ENCODE assay signal across 8 cellular contexts in genomic region chr21:44939532-44940115, GRCh38. TPM values are rescaled to one million over a fixed set of nuclear protein-coding genes. Genes with fewer than 3 reads are reported as not detected.
DNase-seq lines count a peak whose midpoint lies in the region; ATAC-seq and TF ChIP-seq lines count a peak whose summit lies in the region.

Gene SLX9 (plus strand): TSS chr21:44940029. CDS start chr21:44940058, 29 bp downstream.

- 1 to 3% (median 2%) methylated on average over 64 to 69 of the region's 69 CpGs for WGBS in adipose tissue, 3 donors
- 2 to 3% methylated on average over 55 to 69 of the region's 69 CpGs for WGBS in heart right ventricle, 2 donors
- 2% methylated on average over 64 of the region's 69 CpGs for WGBS in prostate gland
- WGBS in urinary bladder = 1% methylated on average over 69 of the region's 69 CpGs

- BruUV-seq in HCT116 (replicated peaks; lab: Mats Ljungman, UMichigan) = no TSS peak

- H3K27ac ChIP-seq in HCT116 (ENCODE audit: low read depth, low read length) (peak within 1 kb of the TSS; percentile 66), adipose tissue (ENCODE audit: low read depth, low read length) (no peak within 1 kb of the TSS), heart right ventricle (peak within 1 kb of the TSS in 9 of 10 donors; percentile 70 to 88 (median 80)), prostate gland (peak within 1 kb of the TSS; percentile 76 to 82), urinary bladder (ENCODE audit: low read depth) (no peak within 1 kb of the TSS)

- peak; percentile 24; the same call in 1 of the 2 replicates for TF ChIP-seq RAD21 in HCT116 (IDR thresholded peaks at IDR 0.05; ENCODE audit: low read depth)

- no peak within 1 kb of the TSS for H2AFZ ChIP-seq in HCT116 (ENCODE audit: low read depth, low read length, poor library complexity, severe bottlenecking)

- H4K20me1 ChIP-seq in HCT116 (ENCODE audit: insufficient read depth) = 0 out of 2 replicates have a peak, but pooled peaks cover 5% of the 10 kb centered on the region

- H3K36me3 ChIP-seq in ES-I3 (ENCODE audit: insufficient read depth, low read length) (no peaks in the 10 kb centered on the region), HCT116 (ENCODE audit: control insufficient read depth in 1 of 2, insufficient read depth in 2 of 2, low read length in 2 of 2) (peaks cover 9 to 14% of the 10 kb centered on the region in 2 experiments), heart right ventricle (peaks cover 0 to 22% (median 6%) of the 10 kb centered on the region in 9 donors), prostate gland (no peaks in the 10 kb centered on the region), urinary bladder (ENCODE audit: insufficient read depth) (peaks cover 2% of the 10 kb centered on the region)

- CTCF ChIA-PET in HCT116 (lab: Charles Lee) = no interaction called here

- ATAC-seq in HCT116 (peak; percentile 95), heart right ventricle (peak; percentile 82 to 95 (median 88))

- H3K9ac ChIP-seq in ES-I3 (ENCODE audit: low read depth, low read length) (peak within 1 kb of the TSS; percentile 94), HCT116 (ENCODE audit: low read length) (peak within 1 kb of the TSS; percentile 94)

- intact Hi-C loops in HCT116 (cut with micrococcal nuclease) (no loop called here), heart right ventricle (cut with DNase I) (loop anchor here in 5 of 10 donors (5.0 to 10.0 kb wide), 4 partner anchors 42 to 885 kb away; partner anchors contain the start of genes UBE2G2 (in 3 of the 5) and SUMO3 (in 2 of the 5)), prostate gland (cut with DNase I) (loop anchor here (10.0 kb wide), 2 partner anchors 345 to 435 kb away; partner anchors contain the start of gene POFUT2)
- intact Hi-C loops in T-helper 1 cell treated with Interleukin-12 subunit alpha and Interleukin-12 subunit beta and Interleukin-4 antibody, amounts not matched to agents 30 ng/mL and 1 ng/mL, for 36 hours (cut with micrococcal nuclease) = loop anchor here (2.0 to 5.0 kb wide), 2 partner anchors 19 to 138 kb away; partner anchors contain the start of gene ITGB2

- RAD21 ChIA-PET in HCT116 (lab: Charles Lee; ENCODE audit: low non-redundant PET in 1 of 2, low total read pairs in 2 of 2, uncharacterized antibody in 2 of 2, unreplicated experiment in 2 of 2) = no interaction called here

- H3K4me1 ChIP-seq in ES-I3 (ENCODE audit: insufficient read depth, low read length) (0 out of 2 replicates have a peak, but pooled peaks cover 4% of the 10 kb centered on the region), HCT116 (ENCODE audit: control insufficient read depth in 1 of 2, insufficient read depth in 2 of 2, low read length in 2 of 2) (peaks cover 11 to 23% of the 10 kb centered on the region in 2 experiments), heart right ventricle (peaks cover 3 to 41% (median 30%) of the 10 kb centered on the region in 9 donors), prostate gland (replicated peaks) (peaks cover 6% of the 10 kb centered on the region), urinary bladder (ENCODE audit: insufficient read depth) (no peaks in the 10 kb centered on the region)

- peak within 1 kb of the TSS; percentile 62 to 93 for H3K4me3 ChIP-seq in HCT116 (replicated peaks in 1 of 2; ENCODE audit: low read depth in 1 of 2, low read length in 2 of 2)
- peak within 1 kb of the TSS; percentile 75 to 97 (median 87) for H3K4me3 ChIP-seq in heart right ventricle
- H3K4me3 ChIP-seq in prostate gland = peak within 1 kb of the TSS; percentile 93 to 96
- H3K4me3 ChIP-seq in urinary bladder (ENCODE audit: low read depth, low read length) = peak within 1 kb of the TSS; percentile 99

- H3K27me3 ChIP-seq in HCT116 (ENCODE audit: insufficient read depth, low read length) = 0 out of 2 replicates have a peak, but pooled peaks cover 4% of the 10 kb centered on the region
- H3K27me3 ChIP-seq in heart right ventricle = peaks cover 0 to 6% (median 0%) of the 10 kb centered on the region in 7 donors
- H3K27me3 ChIP-seq in prostate gland (replicated peaks; ENCODE audit: insufficient read depth) = no peaks in the 10 kb centered on the region

- no peak for TF ChIP-seq CTCF in HCT116 (IDR thresholded peaks at IDR 0.05 in 2 of 3, conservative IDR thresholded peaks at IDR 0.05 in 1 of 3; ENCODE audit: borderline replicate concordance in 1 of 3, insufficient read depth in 1 of 3, low read depth in 2 of 3, low read length in 2 of 3)
- peak in 1 of 9 donors; percentile 4 for TF ChIP-seq CTCF in heart right ventricle (IDR thresholded peaks at IDR 0.05)
- peak in 2 of 4 experiments; percentile 7 to 18 for TF ChIP-seq CTCF in prostate gland (IDR thresholded peaks at IDR 0.05)

- H3K9me2 ChIP-seq in HCT116 (ENCODE audit: insufficient read depth) = no peaks in the 10 kb centered on the region

- H3K4me2 ChIP-seq in HCT116 (ENCODE audit: low read length) = peak within 1 kb of the TSS; percentile 82

- peaks cover 46% of the 10 kb centered on the region for H3K79me2 ChIP-seq in HCT116 (ENCODE audit: insufficient read depth, low read length)

- POLR2A ChIA-PET in HCT116 (lab: Charles Lee) = interaction anchor here (1.2 kb wide), 1 partner anchor 12 kb away, joined by 3 read pairs; no protein-coding TSS in a partner anchor

- DNase-seq in HCT116 (ENCODE audit: low read depth, low spot score) = peak; percentile 48
- DNase-seq in NCI-H1048 (lab: John Stamatoyannopoulos, UW) = peak; percentile 43
- DNase-seq in heart right ventricle = peak; percentile 66 to 83
- DNase-seq in prostate gland (ENCODE audit: low spot score) = peak; percentile 66

- H3K9me3 ChIP-seq in ES-I3 (ENCODE audit: control insufficient read depth, insufficient read depth, low read length) (no peaks in the 10 kb centered on the region), HCT116 (ENCODE audit: control insufficient read depth in 1 of 2, insufficient read depth in 1 of 2, low read depth in 1 of 2, low read length in 2 of 2) (no peaks in the 10 kb centered on the region), heart right ventricle (peaks cover 0 to 6% (median 0%) of the 10 kb centered on the region in 11 donors), prostate gland (no peaks in the 10 kb centered on the region)

- TF ChIP-seq POLR2A in HCT116 (IDR thresholded peaks at IDR 0.05; ENCODE audit: borderline replicate concordance, extremely low read depth, insufficient read depth, insufficient read length) (peak; percentile 80), prostate gland (IDR thresholded peaks at IDR 0.05) (peak; percentile 36)

TF ChIP-seq in HCT116, 20 proteins besides CTCF, POLR2A, EP300 and RAD21 (continues in another document):
- no peak for TF ChIP-seq ATF3 (IDR thresholded peaks at IDR 0.05)
- peak; percentile 27; the same call in 1 of the 2 replicates for TF ChIP-seq FOSL1 (IDR thresholded peaks at IDR 0.05; ENCODE audit: low read depth)
- TF ChIP-seq MAX (IDR thresholded peaks at IDR 0.05) = peak; percentile 90
- TF ChIP-seq JUND (IDR thresholded peaks at IDR 0.05) = no peak
- peak; percentile 86 for TF ChIP-seq POLR2AphosphoS5 (IDR thresholded peaks at IDR 0.05; ENCODE audit: low read depth, low read length)
- peak; percentile 43 for TF ChIP-seq TCF7L2 (IDR thresholded peaks at IDR 0.05; ENCODE audit: borderline replicate concordance, extremely low read depth, insufficient read depth, insufficient read length)
- TF ChIP-seq ZBTB33 (IDR thresholded peaks at IDR 0.05; ENCODE audit: extremely low read depth, insufficient replicate concordance, low read length) = peak; percentile 53
- TF ChIP-seq YY1 (IDR thresholded peaks at IDR 0.05; ENCODE audit: extremely low read depth, insufficient replicate concordance, low read depth, low read length) = peak; percentile 86
- no peak for TF ChIP-seq ZFX (IDR thresholded peaks at IDR 0.05)
- no peak for TF ChIP-seq ZNF274 (IDR thresholded peaks at IDR 0.05; ENCODE audit: low read depth, low read length)

RNA-seq across cellular contexts. Expression of gene SLX9, which starts in this region (rescaled TPM):
- 61.9 TPM for total RNA-seq in HCT116 (2021; ENCODE audit: unreplicated experiment)
- 45.6 and 46.8 TPM in 2 replicates for polyA plus RNA-seq in HCT116 (2012)
- total RNA-seq in T-helper 1 cell treated with Interleukin-12 subunit alpha and Interleukin-12 subunit beta and Interleukin-4 antibody, amounts not matched to agents 30 ng/mL and 1 ng/mL, for 36 hours = 47.2 and 49.3 TPM in 2 replicates
- 10 to 100 TPM; 14.1 to 43.6 (median 24.6) TPM for polyA plus RNA-seq in adipose tissue
- total RNA-seq in heart right ventricle = 10 to 100 TPM; 42.4 to 67.2 (median 52.6) TPM
- polyA plus RNA-seq in heart right ventricle = 10 to 100 TPM; 68.1 to 83.6 TPM
- total RNA-seq in prostate gland = 10 to 100 TPM; 21.4 to 24.8 TPM
- 7.1 TPM for total RNA-seq in urinary bladder
- 35.7 TPM for polyA plus RNA-seq in urinary bladder

Comparison
In these comparisons a context has a peak if more than half of its experiments do, and no peak if none do; other contexts are left out.
1. H3K27ac ChIP-seq: peak in HCT116 (single experiment), heart right ventricle (9 of 10) and prostate gland (2 of 2); none in adipose tissue (single experiment) and urinary bladder (single experiment).
2. Peak in every context shown above with its lines, with median percentiles within 50 percentile points of each other: DNase-seq and H3K4me3 ChIP-seq.